In the genomic region with DNA sequence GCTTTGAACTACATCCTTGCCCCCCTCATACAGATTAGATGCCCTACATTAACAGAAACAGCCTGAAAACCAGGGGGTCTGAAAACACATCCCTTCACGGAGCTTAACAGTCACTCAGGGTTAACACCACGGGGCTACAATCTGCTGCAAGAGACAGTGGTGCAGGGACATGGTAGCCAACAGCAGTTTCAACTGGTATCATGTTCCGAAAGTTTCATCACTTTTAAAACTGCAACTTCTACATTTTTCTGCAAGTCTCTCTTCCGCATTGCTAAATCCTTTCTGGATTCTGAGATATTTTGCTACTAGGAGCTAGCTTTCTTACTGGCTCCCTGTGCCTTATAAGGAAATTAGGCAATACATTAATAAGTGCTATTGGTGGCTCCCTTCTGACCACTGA, we compare ENCODE assay signal across 18 cellular contexts.
A peak's percentile ranks its signal among the peaks of the same experiment; 100 is the strongest.
DNase-seq lines count a peak whose midpoint lies in the region; ATAC-seq lines count a peak whose summit lies in the region.
"Had no signal": no experiment of that assay in that cellular context is flagged by ENCODE, and none has a peak within 500 bp of the region (broad histone marks: within the 10 kb centered on the region; RNA-seq: fewer than 3 reads in every experiment).

No MANE protein-coding gene starts in this region.

- no peak overlapping the region for H3K4me3 Mint-ChIP-seq in activated CD4-positive, alpha-beta T cell treated with anti-CD3 and anti-CD28 coated beads, Interleukin-2, amount 10 ng/mL, durations not matched to agents 24 days and 14 days
- H3K4me3 Mint-ChIP-seq: neural progenitor cell; stimulated activated memory B cell treated with anti-CD40 and anti-IgM and Interleukin-4, amounts not matched to agents 10 μg/mL and 1 μg/mL and 100 μg/mL, for 72 hours had no signal

- H3K27me3 ChIP-seq in right cardiac atrium (ENCODE audit: control insufficient read depth, insufficient read depth) (no peaks in the 10 kb centered on the region), subcutaneous abdominal adipose tissue (ENCODE audit: control insufficient read depth in 5 of 5, insufficient read depth in 4 of 5, low read length in 5 of 5) (no peaks in the 10 kb centered on the region)
- H3K27me3 ChIP-seq: neural progenitor cell had no signal

- intact Hi-C loops in right cardiac atrium (cut with DNase I) = loop anchor here in 1 of 4 donors (10.0 kb wide), 1 partner anchor 893 kb away; no protein-coding TSS in a partner anchor
- intact Hi-C loops in activated CD4-positive, alpha-beta T cell treated with anti-CD3 and anti-CD28 coated beads, Interleukin-2, amount 10 ng/mL, durations not matched to agents 24 days and 14 days (cut with micrococcal nuclease) = no loop called here

- 60% methylated on average over 4 of the region's 4 CpGs for WGBS in right cardiac atrium

- H3K4me1 Mint-ChIP-seq in activated CD4-positive, alpha-beta T cell treated with anti-CD3 and anti-CD28 coated beads, Interleukin-2, amount 10 ng/mL, durations not matched to agents 24 days and 14 days = peaks cover 2% of the 10 kb centered on the region
- H3K4me1 Mint-ChIP-seq: neural progenitor cell had no signal

- H3K36me3 Mint-ChIP-seq in activated CD4-positive, alpha-beta T cell treated with anti-CD3 and anti-CD28 coated beads, Interleukin-2, amount 10 ng/mL, durations not matched to agents 24 days and 14 days (ENCODE audit: low read depth) = no peaks in the 10 kb centered on the region
- H3K36me3 Mint-ChIP-seq: neural progenitor cell had no signal

- H3K4me3 ChIP-seq in right cardiac atrium (ENCODE audit: low read length) (no peak overlapping the region), subcutaneous abdominal adipose tissue (ENCODE audit: low read depth in 1 of 5, low read length in 5 of 5) (peak overlapping the region in 1 of 5 donors; percentile 29)
- H3K4me3 ChIP-seq: K562, lung, neural progenitor cell had no signal

- no peaks in the 10 kb centered on the region for H3K4me1 ChIP-seq in right cardiac atrium (ENCODE audit: control insufficient read depth, insufficient read depth, low read length)
- peaks cover 3 to 37% (median 29%) of the 10 kb centered on the region in 5 donors for H3K4me1 ChIP-seq in subcutaneous abdominal adipose tissue (ENCODE audit: control insufficient read depth in 5 of 5, insufficient read depth in 5 of 5, low read length in 5 of 5)
- H3K4me1 ChIP-seq: neural progenitor cell had no signal

- H3K9me3 ChIP-seq in right cardiac atrium (ENCODE audit: control insufficient read depth, low read length) (no peaks in the 10 kb centered on the region), subcutaneous abdominal adipose tissue (ENCODE audit: control insufficient read depth in 5 of 5, low read length in 5 of 5) (no peaks in the 10 kb centered on the region)

- no peak overlapping the region for H3K27ac Mint-ChIP-seq in activated CD4-positive, alpha-beta T cell treated with anti-CD3 and anti-CD28 coated beads, Interleukin-2, amount 10 ng/mL, durations not matched to agents 24 days and 14 days
- H3K27ac Mint-ChIP-seq: neural progenitor cell had no signal

- peak; percentile 60 for DNase-seq in LHCN-M2 (ENCODE audit: low read depth)
- DNase-seq in SKM-1 treated with dmso at 0.1 percent for 144 hours (lab: John Stamatoyannopoulos, UW; ENCODE audit: unreplicated experiment) = peak; percentile 86
- no peak for DNase-seq in right cardiac atrium
- no peak for DNase-seq in NK-92 (lab: John Stamatoyannopoulos, UW; ENCODE audit: unreplicated experiment)
- no peak for DNase-seq in activated CD4-positive, alpha-beta T cell treated with anti-CD3 and anti-CD28 coated beads, Interleukin-2, amount 10 ng/mL, durations not matched to agents 24 days and 14 days
- no peak for DNase-seq in NCI-H2107 (lab: John Stamatoyannopoulos, UW)
- DNase-seq: activated effector memory CD4-positive, alpha-beta T cell treated with anti-CD3 and anti-CD28 coated beads, Interleukin-2, amount 50 U/mL, for 16 hours; DND-41; NCI-H1694 treated with DMSO at 0.1 percent for 48 hours; NCI-H446 treated with DMSO at 0.1 percent for 48 hours; PC-3; WERI-Rb-1 had no signal

- peaks cover 8% of the 10 kb centered on the region for H3K27me3 Mint-ChIP-seq in activated CD4-positive, alpha-beta T cell treated with anti-CD3 and anti-CD28 coated beads, Interleukin-2, amount 10 ng/mL, durations not matched to agents 24 days and 14 days
- H3K27me3 Mint-ChIP-seq: stimulated activated memory B cell treated with anti-CD40 and anti-IgM and Interleukin-4, amounts not matched to agents 10 μg/mL and 1 μg/mL and 100 μg/mL, for 72 hours had no signal

- H3K9me3 Mint-ChIP-seq in activated CD4-positive, alpha-beta T cell treated with anti-CD3 and anti-CD28 coated beads, Interleukin-2, amount 10 ng/mL, durations not matched to agents 24 days and 14 days = no peaks in the 10 kb centered on the region
- H3K9me3 Mint-ChIP-seq: neural progenitor cell had no signal

- H3K27ac ChIP-seq in right cardiac atrium (ENCODE audit: low read length) (no peak overlapping the region), subcutaneous abdominal adipose tissue (ENCODE audit: low read depth, low read length) (peak overlapping the region; percentile 43)
- H3K27ac ChIP-seq: C4-2B, neural progenitor cell, WERI-Rb-1 had no signal

- ATAC-seq in right cardiac atrium = peak; percentile 59 to 61
- ATAC-seq: K562; PC-3; stimulated activated memory B cell treated with anti-CD40 and anti-IgM and Interleukin-4, amounts not matched to agents 10 μg/mL and 1 μg/mL and 100 μg/mL, for 72 hours had no signal

- no peaks in the 10 kb centered on the region for H3K36me3 ChIP-seq in subcutaneous abdominal adipose tissue (ENCODE audit: control insufficient read depth in 5 of 5, insufficient read depth in 5 of 5, low read length in 5 of 5)
- H3K36me3 ChIP-seq: neural progenitor cell, WERI-Rb-1 had no signal

- H3K9ac ChIP-seq in subcutaneous abdominal adipose tissue (ENCODE audit: low read length in 5 of 5) = no peak overlapping the region
- H3K9ac ChIP-seq: neural progenitor cell had no signal

Comparison
In these comparisons a context has a peak if more than half of its experiments do, and no peak if none do; other contexts are left out.
1. DNase-seq: peak in LHCN-M2 (single experiment) and SKM-1 treated with dmso at 0.1 percent for 144 hours (single experiment); none in right cardiac atrium (0 of 3), NK-92 (single experiment), activated CD4-positive, alpha-beta T cell treated with anti-CD3 and anti-CD28 coated beads, Interleukin-2, amount 10 ng/mL, durations not matched to agents 24 days and 14 days (single experiment) and NCI-H2107 (single experiment).